In the genomic region with DNA sequence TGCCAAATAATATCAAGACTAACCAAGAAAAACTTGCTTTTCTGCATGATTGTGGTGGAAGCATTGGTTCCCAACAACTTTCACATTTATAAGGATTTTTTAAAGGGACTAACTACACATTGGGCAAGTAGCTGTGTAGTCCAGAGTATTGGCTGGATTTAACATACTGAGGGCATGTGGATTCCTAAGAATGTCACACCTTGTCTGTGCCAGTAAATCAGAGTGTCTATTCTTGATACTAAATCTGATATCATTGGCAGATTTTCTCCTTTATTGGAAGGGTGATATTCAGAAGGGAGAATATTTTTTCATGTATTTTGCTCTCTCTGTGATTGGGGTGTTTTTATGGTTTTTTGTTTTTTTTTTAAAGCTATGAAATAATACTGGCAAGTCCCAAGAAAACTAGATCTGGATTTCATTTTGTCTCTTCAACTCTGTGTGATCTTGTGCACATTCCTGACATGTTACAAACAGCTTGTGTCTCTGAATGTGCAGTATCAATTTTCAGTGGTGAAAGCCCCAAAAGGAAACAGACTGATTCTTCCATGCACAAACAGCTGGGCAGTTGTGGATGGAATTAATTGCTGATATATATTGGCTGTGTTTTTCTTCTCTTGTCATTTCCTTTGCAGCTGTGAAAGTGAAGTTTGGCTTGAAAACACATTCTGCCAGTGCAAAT, we compare ENCODE assay signal across 9 cellular contexts.
A peak's percentile ranks its signal among the peaks of the same experiment; 100 is the strongest.
DNase-seq lines count a peak whose midpoint lies in the region; ATAC-seq and TF ChIP-seq lines count a peak whose summit lies in the region.
"Had no signal": no experiment of that assay in that cellular context is flagged by ENCODE, and none has a peak within 500 bp of the region (broad histone marks: within the 10 kb centered on the region; RNA-seq: fewer than 3 reads in every experiment).

No MANE protein-coding gene starts in this region.

- H3K27ac Mint-ChIP-seq in central memory CD8-positive, alpha-beta T cell (ENCODE audit: low read depth) = peak overlapping the region; percentile 52

- H3K4me3 ChIP-seq in AG09309 (ENCODE audit: control insufficient read depth, low read depth, low read length) (no peak overlapping the region), muscle layer of colon (ENCODE audit: low read depth in 1 of 2, low read length in 2 of 2) (peak overlapping the region in 1 of 2 donors; percentile 29)

- peak overlapping the region; percentile 9 for H3K9ac ChIP-seq in muscle layer of colon (ENCODE audit: low read length)

- H3K27me3 Mint-ChIP-seq in central memory CD8-positive, alpha-beta T cell = no peaks in the 10 kb centered on the region

- peak overlapping the region; percentile 45 for H3K4me3 Mint-ChIP-seq in central memory CD8-positive, alpha-beta T cell

- H3K9me3 ChIP-seq in KOPT-K1 (ENCODE audit: insufficient read depth, low read length, poor library complexity, severe bottlenecking) (no peaks in the 10 kb centered on the region), muscle layer of colon (ENCODE audit: low read length) (no peaks in the 10 kb centered on the region)

- peak; percentile 79 for DNase-seq in AG09309 (ENCODE audit: low read depth)
- DNase-seq in central memory CD8-positive, alpha-beta T cell (ENCODE audit: low spot score in 2 of 2) = no peak
- no peak for DNase-seq in DMS53 (lab: John Stamatoyannopoulos, UW)
- DNase-seq in activated CD4-positive, CD25-positive, alpha-beta regulatory T cell treated with anti-CD3 and anti-CD28 coated beads, Interleukin-2, amount 50 U/mL, for 72 hours = no peak
- DNase-seq: stimulated activated CD4-positive, alpha-beta T cell treated with anti-CD3 and anti-CD28 coated beads, Interleukin-15, amount 100 ng/mL, for 24 hours had no signal

- no peaks in the 10 kb centered on the region for H3K27me3 ChIP-seq in muscle layer of colon (ENCODE audit: control insufficient read depth in 1 of 2, insufficient read depth in 2 of 2, low read length in 2 of 2)

- H3K36me3 ChIP-seq in KOPT-K1 (ENCODE audit: insufficient read depth, low read length) (no peaks in the 10 kb centered on the region), muscle layer of colon (ENCODE audit: insufficient read depth, low read length) (no peaks in the 10 kb centered on the region)

- no peak for TF ChIP-seq CTCF in AG09309 (IDR thresholded peaks at IDR 0.05; ENCODE audit: control insufficient read depth, insufficient read depth, low read depth, low read length, missing control alignments)

- H3K4me1 Mint-ChIP-seq in central memory CD8-positive, alpha-beta T cell = peaks cover 90% of the 10 kb centered on the region

- ATAC-seq in central memory CD8-positive, alpha-beta T cell (replicated peaks; ENCODE audit: extremely low read depth, poor library complexity, severe bottlenecking) = no peak
- no peak for ATAC-seq in HG03521 (IDR thresholded peaks at IDR 0.05; ENCODE audit: unreplicated experiment)
- ATAC-seq in GM21381 (IDR thresholded peaks at IDR 0.05; ENCODE audit: unreplicated experiment) = no peak

- H3K36me3 Mint-ChIP-seq in central memory CD8-positive, alpha-beta T cell (ENCODE audit: insufficient read depth) = peaks cover 9% of the 10 kb centered on the region

- H3K27ac ChIP-seq in KOPT-K1 (ENCODE audit: low read depth, low read length, poor library complexity, severe bottlenecking) = peak overlapping the region; percentile 91
- H3K27ac ChIP-seq in muscle layer of colon (ENCODE audit: low read depth, low read length) = peak overlapping the region; percentile 37

- H3K9me3 Mint-ChIP-seq in central memory CD8-positive, alpha-beta T cell = no peaks in the 10 kb centered on the region

- peaks cover 45% of the 10 kb centered on the region for H3K4me1 ChIP-seq in muscle layer of colon (ENCODE audit: insufficient read depth, low read length)
